In the genomic region with DNA sequence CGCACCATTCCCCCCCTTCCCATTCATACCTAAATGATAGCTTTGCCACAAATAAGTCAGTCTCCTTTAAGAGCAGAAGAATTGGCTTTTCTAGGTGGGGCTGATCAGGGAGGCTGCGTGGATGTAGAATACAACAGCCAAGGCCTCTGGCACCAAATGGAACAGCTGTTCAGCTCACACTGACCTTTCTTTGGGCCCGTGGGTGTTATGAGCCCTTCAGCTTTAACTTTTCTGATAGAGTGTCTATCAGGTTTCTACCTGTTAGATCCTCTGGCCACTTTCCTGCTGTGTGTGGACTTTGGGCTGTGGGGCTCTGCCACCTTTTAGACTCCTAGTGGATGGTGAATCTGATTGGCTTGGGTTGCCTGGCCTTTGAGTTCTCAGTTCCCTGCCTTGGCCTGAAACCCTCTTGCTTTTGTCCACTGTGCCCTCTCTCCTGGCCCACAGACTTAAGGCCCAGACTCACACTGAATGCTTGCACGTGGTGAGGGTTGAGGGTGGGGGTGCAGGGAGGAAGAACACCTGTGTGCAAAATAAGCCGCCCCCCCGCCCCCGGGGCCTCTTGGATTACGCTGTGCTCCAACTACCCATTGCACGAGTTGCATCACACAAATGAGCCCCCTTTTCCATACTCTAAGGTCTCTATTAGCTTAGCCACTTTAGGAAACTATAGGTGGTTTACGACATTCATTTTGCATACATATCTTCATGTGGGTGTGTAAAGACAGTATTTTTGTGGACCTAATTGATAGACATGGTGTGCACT, we compare ENCODE assay signal across 8 cellular contexts. TPM values are rescaled to one million over a fixed set of nuclear protein-coding genes. Genes with fewer than 3 reads are reported as not detected.
A peak's percentile ranks its signal among the peaks of the same experiment; 100 is the strongest.
DNase-seq lines count a peak whose midpoint lies in the region; ATAC-seq and TF ChIP-seq lines count a peak whose summit lies in the region.

No MANE protein-coding gene starts in this region.

- H3K27ac Mint-ChIP-seq in activated T-helper 1 cell treated with anti-CD3 and anti-CD28 coated beads, Interleukin-12 subunit alpha, Interleukin-12 subunit beta, Interleukin-2, Interleukin-4 antibody, amounts not matched to agents 30 ng/mL and 10 ng/mL and 1 ng/mL, durations not matched to agents 14 hours and 24 hours and 36 hours: peak overlapping the region; percentile 82

- no peaks in the 10 kb centered on the region for H3K9me2 ChIP-seq in DOHH2 (replicated peaks; ENCODE audit: control insufficient read depth, low read length)

- H3K4me3 ChIP-seq in DOHH2 (ENCODE audit: low read length): peak overlapping the region; percentile 88
- H3K4me3 ChIP-seq in NB4 (ENCODE audit: low read depth, low read length): peak overlapping the region; percentile 61

- H3K4me1 ChIP-seq in DOHH2 (ENCODE audit: control insufficient read depth, low read length): peaks cover 42% of the 10 kb centered on the region

- H3F3A ChIP-seq in DOHH2 (ENCODE audit: control insufficient read depth, insufficient read depth): peaks cover 14% of the 10 kb centered on the region

- TF ChIP-seq POLR2A in NB4 (IDR thresholded peaks at IDR 0.05; ENCODE audit: extremely low read depth, insufficient read length): no peak

- DNase-seq in NB4 (ENCODE audit: low read depth) (peak; percentile 16), globus pallidus (ENCODE audit: low spot score) (peak; percentile 27), sciatic nerve (ENCODE audit: low spot score) (no peak), dermis blood vessel endothelial cell (no peak), NCI-H128 (lab: John Stamatoyannopoulos, UW; ENCODE audit: unreplicated experiment) (no peak)
- peak; percentile 1 for DNase-seq in activated T-helper 1 cell treated with anti-CD3 and anti-CD28 coated beads, Interleukin-12 subunit alpha, Interleukin-12 subunit beta, Interleukin-2, Interleukin-4 antibody, amounts not matched to agents 30 ng/mL and 10 ng/mL and 1 ng/mL, durations not matched to agents 14 hours and 24 hours and 36 hours (ENCODE audit: low spot score)

- H3K27me3 Mint-ChIP-seq in activated T-helper 1 cell treated with anti-CD3 and anti-CD28 coated beads, Interleukin-12 subunit alpha, Interleukin-12 subunit beta, Interleukin-2, Interleukin-4 antibody, amounts not matched to agents 30 ng/mL and 10 ng/mL and 1 ng/mL, durations not matched to agents 14 hours and 24 hours and 36 hours (ENCODE audit: insufficient read depth): no peaks in the 10 kb centered on the region

- no peaks in the 10 kb centered on the region for H3K9me3 Mint-ChIP-seq in activated T-helper 1 cell treated with anti-CD3 and anti-CD28 coated beads, Interleukin-12 subunit alpha, Interleukin-12 subunit beta, Interleukin-2, Interleukin-4 antibody, amounts not matched to agents 30 ng/mL and 10 ng/mL and 1 ng/mL, durations not matched to agents 14 hours and 24 hours and 36 hours

- peak; percentile 7 for ATAC-seq in sciatic nerve
- ATAC-seq in GM19463 (IDR thresholded peaks at IDR 0.05; ENCODE audit: unreplicated experiment): no peak

- no peaks in the 10 kb centered on the region for H4K20me1 ChIP-seq in DOHH2 (ENCODE audit: control insufficient read depth, insufficient read depth, low read depth, low read length)

- peak overlapping the region; percentile 98 for H3K4me2 ChIP-seq in DOHH2 (ENCODE audit: low read length)

- no peaks in the 10 kb centered on the region for H3K9me3 ChIP-seq in DOHH2 (ENCODE audit: control insufficient read depth, insufficient read depth, low read length)

- peaks cover 42% of the 10 kb centered on the region for H3K4me1 Mint-ChIP-seq in activated T-helper 1 cell treated with anti-CD3 and anti-CD28 coated beads, Interleukin-12 subunit alpha, Interleukin-12 subunit beta, Interleukin-2, Interleukin-4 antibody, amounts not matched to agents 30 ng/mL and 10 ng/mL and 1 ng/mL, durations not matched to agents 14 hours and 24 hours and 36 hours (ENCODE audit: low read depth)

- H3K36me3 Mint-ChIP-seq in activated T-helper 1 cell treated with anti-CD3 and anti-CD28 coated beads, Interleukin-12 subunit alpha, Interleukin-12 subunit beta, Interleukin-2, Interleukin-4 antibody, amounts not matched to agents 30 ng/mL and 10 ng/mL and 1 ng/mL, durations not matched to agents 14 hours and 24 hours and 36 hours (ENCODE audit: low read depth): peaks cover 5% of the 10 kb centered on the region

- intact Hi-C loops in activated T-helper 1 cell treated with anti-CD3 and anti-CD28 coated beads, Interleukin-12 subunit alpha, Interleukin-12 subunit beta, Interleukin-2, Interleukin-4 antibody, amounts not matched to agents 30 ng/mL and 10 ng/mL and 1 ng/mL, durations not matched to agents 14 hours and 24 hours and 36 hours (cut with micrococcal nuclease): loop anchor here (1.0 to 10.0 kb wide), 9 partner anchors 252 to 1462 kb away; a partner anchor contains a TSS
- intact Hi-C loops in sciatic nerve (cut with DNase I): no loop called here

- H3K36me3 ChIP-seq in DOHH2 (ENCODE audit: control insufficient read depth, low read length): peaks cover 15% of the 10 kb centered on the region

- H3K79me2 ChIP-seq in DOHH2 (ENCODE audit: control insufficient read depth, low read length): peaks cover 51% of the 10 kb centered on the region

- no peaks in the 10 kb centered on the region for H3K27me3 ChIP-seq in DOHH2 (ENCODE audit: control insufficient read depth, low read length)

- H3K27ac ChIP-seq in DOHH2 (ENCODE audit: low read depth, low read length): peak overlapping the region; percentile 92

- H3K4me3 Mint-ChIP-seq in activated T-helper 1 cell treated with anti-CD3 and anti-CD28 coated beads, Interleukin-12 subunit alpha, Interleukin-12 subunit beta, Interleukin-2, Interleukin-4 antibody, amounts not matched to agents 30 ng/mL and 10 ng/mL and 1 ng/mL, durations not matched to agents 14 hours and 24 hours and 36 hours: peak overlapping the region; percentile 82

- no peak for TF ChIP-seq CTCF in DOHH2 (IDR thresholded peaks at IDR 0.05; ENCODE audit: low read depth, low read length, poor library complexity, severe bottlenecking)
- TF ChIP-seq CTCF in NB4 (IDR thresholded peaks at IDR 0.05; ENCODE audit: low read depth, low read length): no peak

RNA-seq across cellular contexts. Expression of a gene that starts 1.3 kb away (rescaled TPM):
- total RNA-seq in activated T-helper 1 cell treated with anti-CD3 and anti-CD28 coated beads, Interleukin-12 subunit alpha, Interleukin-12 subunit beta, Interleukin-2, Interleukin-4 antibody, amounts not matched to agents 30 ng/mL and 10 ng/mL and 1 ng/mL, durations not matched to agents 14 hours and 24 hours and 36 hours: 40.7 and 41.7 TPM in 2 replicates
- total RNA-seq in sciatic nerve (19.6 TPM), dermis blood vessel endothelial cell (4.4 and 8.5 TPM in 2 replicates)

Comparison
In these comparisons a context has a peak if more than half of its experiments do, and no peak if none do; other contexts are left out.
1. DNase-seq: peak in NB4 (single experiment), activated T-helper 1 cell treated with anti-CD3 and anti-CD28 coated beads, Interleukin-12 subunit alpha, Interleukin-12 subunit beta, Interleukin-2, Interleukin-4 antibody, amounts not matched to agents 30 ng/mL and 10 ng/mL and 1 ng/mL, durations not matched to agents 14 hours and 24 hours and 36 hours (single experiment) and globus pallidus (single experiment); none in sciatic nerve (single experiment), dermis blood vessel endothelial cell (single experiment) and NCI-H128 (single experiment).